Comparison of ENCODE assay signal across 14 cellular contexts in genomic region chr2:96409543-96410184, GRCh38.
DNase-seq lines count a peak whose midpoint lies in the region; ATAC-seq and TF ChIP-seq lines count a peak whose summit lies in the region.
"Had no signal": no experiment of that assay in that cellular context is flagged by ENCODE, and none has a peak within 500 bp of the region (broad histone marks: within the 10 kb centered on the region; RNA-seq: fewer than 3 reads in every experiment).

No MANE protein-coding gene starts in this region.

- H3K36me3 ChIP-seq in mammary epithelial cell (ENCODE audit: insufficient read depth, low read length) (no peaks in the 10 kb centered on the region), esophagus muscularis mucosa (no peaks in the 10 kb centered on the region)
- no peaks in the 10 kb centered on the region for H3K36me3 ChIP-seq in naive thymus-derived CD4-positive, alpha-beta T cell (ENCODE audit: control insufficient read depth in 2 of 3, insufficient read depth in 3 of 3, low read length in 3 of 3)

- CTCF ChIA-PET in mammary epithelial cell (lab: Charles Lee; ENCODE audit: low non-redundant PET) = no interaction called here
- CTCF ChIA-PET in naive thymus-derived CD4-positive, alpha-beta T cell (lab: Charles Lee) = interaction anchor here (0.6 to 3.4 kb wide), 3 partner anchors 97 to 227 kb away, joined by 4 to 34 read pairs (median 4); no protein-coding TSS in a partner anchor

- H2AFZ ChIP-seq in mammary epithelial cell (ENCODE audit: low read depth, low read length) = peak overlapping the region; percentile 42

- H3K4me3 Mint-ChIP-seq in naive thymus-derived CD4-positive, alpha-beta T cell = peak overlapping the region in 1 of 10 donors; percentile 3
- H3K4me3 Mint-ChIP-seq: activated T-cell treated with anti-CD3 and anti-CD28 coated beads, Interleukin-2, amount 50 U/mL, for 24 hours; stimulated activated naive CD8-positive, alpha-beta T cell treated with anti-CD3 and anti-CD28 coated beads, Interleukin-15, Interleukin-2, amounts not matched to agents 100 ng/mL and 50 ng/mL, for 24 hours had no signal

- no peak for ATAC-seq in naive thymus-derived CD4-positive, alpha-beta T cell
- no peak for ATAC-seq in omental fat pad (ENCODE audit: low FRiP score)

- WGBS in mammary epithelial cell (ENCODE audit: low coverage, missing lambda C conversion rate) = 45% methylated on average over 9 of the region's 13 CpGs
- 70% methylated on average over 13 of the region's 13 CpGs for whole genome bisulfite sequencing in esophagus muscularis mucosa

- H3K27ac ChIP-seq in mammary epithelial cell (ENCODE audit: insufficient read depth, low read depth, low read length) = no peak overlapping the region
- H3K27ac ChIP-seq in naive thymus-derived CD4-positive, alpha-beta T cell (ENCODE audit: low read depth, low read length) = no peak overlapping the region
- H3K27ac ChIP-seq in esophagus muscularis mucosa (replicated peaks in 1 of 4) = no peak overlapping the region

- POLR2A ChIA-PET in naive thymus-derived CD4-positive, alpha-beta T cell (lab: Charles Lee) = interaction anchor here (0.8 to 5.7 kb wide), 3 partner anchors 8 to 130 kb away, joined by 3 to 84 read pairs (median 11); partner anchors contain the start of genes ARID5A and NCAPH

- H3K4me1 ChIP-seq in mammary epithelial cell (ENCODE audit: insufficient read depth, low read length) = peaks cover 12% of the 10 kb centered on the region
- peaks cover 19 to 31% of the 10 kb centered on the region in 2 donors for H3K4me1 ChIP-seq in naive thymus-derived CD4-positive, alpha-beta T cell (ENCODE audit: control insufficient read depth in 2 of 2, insufficient read depth in 2 of 2, low read length in 2 of 2)
- H3K4me1 ChIP-seq in esophagus muscularis mucosa = peaks cover 13 to 24% (median 18%) of the 10 kb centered on the region in 4 donors

- H3K4me3 ChIP-seq in mammary epithelial cell (replicated peaks in 1 of 3; ENCODE audit: insufficient read depth in 1 of 3, low read depth in 2 of 3, low read length in 3 of 3) = no peak overlapping the region
- H3K4me3 ChIP-seq in naive thymus-derived CD4-positive, alpha-beta T cell (ENCODE audit: low read length) = no peak overlapping the region
- H3K4me3 ChIP-seq in esophagus muscularis mucosa = no peak overlapping the region
- H3K4me3 ChIP-seq: skin epidermis had no signal

- no peak overlapping the region for H3K9ac ChIP-seq in mammary epithelial cell (ENCODE audit: insufficient read depth, low read length)

- H3K36me3 Mint-ChIP-seq in naive thymus-derived CD4-positive, alpha-beta T cell = no peaks in the 10 kb centered on the region

- DNase-seq in DMS79 (lab: John Stamatoyannopoulos, UW) (peak; percentile 31), NCI-H2107 treated with DMSO at 0.1 percent for 48 hours (lab: John Stamatoyannopoulos, UW; ENCODE audit: unreplicated experiment) (peak; percentile 49), mammary epithelial cell (no peak), kidney glomerular epithelial cell (lab: John Stamatoyannopoulos, UW) (no peak), NCI-H510A treated with DMSO at 0.1 percent for 48 hours (lab: John Stamatoyannopoulos, UW) (no peak), esophagus muscularis mucosa (ENCODE audit: extremely low spot score) (no peak), omental fat pad (ENCODE audit: low spot score) (no peak)
- DNase-seq in naive thymus-derived CD4-positive, alpha-beta T cell = no peak
- DNase-seq: activated T-cell treated with anti-CD3 and anti-CD28 coated beads, Interleukin-2, amount 50 U/mL, for 24 hours; effector memory CD4-positive, alpha-beta T cell; Kasumi-1; kidney had no signal

- no peak for TF ChIP-seq EP300 in esophagus muscularis mucosa (IDR thresholded peaks at IDR 0.05)

- H3K9me3 ChIP-seq in mammary epithelial cell (replicated peaks; ENCODE audit: insufficient read depth, low read length) (no peaks in the 10 kb centered on the region), esophagus muscularis mucosa (no peaks in the 10 kb centered on the region)
- H3K9me3 ChIP-seq in naive thymus-derived CD4-positive, alpha-beta T cell (ENCODE audit: control insufficient read depth in 2 of 3, low read length in 3 of 3) = no peaks in the 10 kb centered on the region

- TF ChIP-seq CTCF in mammary epithelial cell (conservative IDR thresholded peaks at IDR 0.05 in 1 of 2, IDR thresholded peaks at IDR 0.05 in 1 of 2; ENCODE audit: extremely low read depth in 1 of 2, insufficient read depth in 1 of 2, low read depth in 1 of 2, low read length in 2 of 2) = no peak
- TF ChIP-seq CTCF in esophagus muscularis mucosa (IDR thresholded peaks at IDR 0.05) = no peak
- no peak for TF ChIP-seq CTCF in omental fat pad (IDR thresholded peaks at IDR 0.05)

- dilution Hi-C loops in mammary epithelial cell (cut with HindIII; ENCODE audit: low sequenced_read_pairs) = loop anchor here (5.0 kb wide), 1 partner anchor 58 kb away; no protein-coding TSS in a partner anchor

- no peaks in the 10 kb centered on the region for H3K79me2 ChIP-seq in mammary epithelial cell (ENCODE audit: insufficient read depth, low read length)

- no peak overlapping the region for H3K4me2 ChIP-seq in mammary epithelial cell (ENCODE audit: insufficient read depth, low read depth, low read length)

- H3K4me1 Mint-ChIP-seq in naive thymus-derived CD4-positive, alpha-beta T cell = peaks cover 18 to 51% (median 36%) of the 10 kb centered on the region in 7 donors

- no peaks in the 10 kb centered on the region for H3K27me3 Mint-ChIP-seq in naive thymus-derived CD4-positive, alpha-beta T cell
- H3K27me3 Mint-ChIP-seq: activated T-cell treated with anti-CD3 and anti-CD28 coated beads, Interleukin-2, amount 50 U/mL, for 24 hours; stimulated activated naive CD8-positive, alpha-beta T cell treated with anti-CD3 and anti-CD28 coated beads, Interleukin-15, Interleukin-2, amounts not matched to agents 100 ng/mL and 50 ng/mL, for 24 hours had no signal

- H3K27me3 ChIP-seq in mammary epithelial cell (ENCODE audit: insufficient read depth, low read length) (no peaks in the 10 kb centered on the region), esophagus muscularis mucosa (peaks cover 0 to 25% (median 0%) of the 10 kb centered on the region in 4 donors)
- H3K27me3 ChIP-seq in naive thymus-derived CD4-positive, alpha-beta T cell (ENCODE audit: control insufficient read depth in 2 of 2, insufficient read depth in 2 of 2, low read length in 2 of 2) = no peaks in the 10 kb centered on the region

- H4K20me1 ChIP-seq in mammary epithelial cell (ENCODE audit: insufficient read depth, low read length) = no peaks in the 10 kb centered on the region

- peak overlapping the region in 8 of 9 donors; percentile 91 to 100 (median 96) for H3K27ac Mint-ChIP-seq in naive thymus-derived CD4-positive, alpha-beta T cell
- H3K27ac Mint-ChIP-seq: stimulated activated naive CD8-positive, alpha-beta T cell treated with anti-CD3 and anti-CD28 coated beads, Interleukin-15, Interleukin-2, amounts not matched to agents 100 ng/mL and 50 ng/mL, for 24 hours had no signal

- intact Hi-C loops in mammary epithelial cell (cut with micrococcal nuclease) = no loop called here
- intact Hi-C loops in naive thymus-derived CD4-positive, alpha-beta T cell (cut with micrococcal nuclease) = loop anchor here (5.0 kb wide), 2 partner anchors 78 to 553 kb away; no protein-coding TSS in a partner anchor
- intact Hi-C loops in esophagus muscularis mucosa (cut with DNase I) = loop anchor here (5.0 kb wide), 1 partner anchor 143 kb away; no protein-coding TSS in a partner anchor

- TF ChIP-seq POLR2A in esophagus muscularis mucosa (IDR thresholded peaks at IDR 0.05; ENCODE audit: low read depth) = no peak

- in situ Hi-C loops in mammary epithelial cell (cut with MboI; ENCODE audit: low sequenced_read_pairs in 2 of 2) = loop anchor here (5.0 kb wide), 1 partner anchor 98 kb away; the partner anchor contains the start of gene NEURL3 (in 2 of the 2)

- H3K9me3 Mint-ChIP-seq in naive thymus-derived CD4-positive, alpha-beta T cell = peaks cover 0 to 2% (median 0%) of the 10 kb centered on the region in 11 donors
- H3K9me3 Mint-ChIP-seq: activated T-cell treated with anti-CD3 and anti-CD28 coated beads, Interleukin-2, amount 50 U/mL, for 24 hours; stimulated activated naive CD8-positive, alpha-beta T cell treated with anti-CD3 and anti-CD28 coated beads, Interleukin-15, Interleukin-2, amounts not matched to agents 100 ng/mL and 50 ng/mL, for 24 hours had no signal

- BruUV-seq in mammary epithelial cell (replicated peaks; lab: Mats Ljungman, UMichigan) = no TSS peak

Comparison
In these comparisons a context has a peak if more than half of its experiments do, and no peak if none do; other contexts are left out.
1. DNase-seq: peak in DMS79 (single experiment) and NCI-H2107 treated with DMSO at 0.1 percent for 48 hours (single experiment); none in mammary epithelial cell (single experiment), naive thymus-derived CD4-positive, alpha-beta T cell (0 of 9), kidney glomerular epithelial cell (single experiment), NCI-H510A treated with DMSO at 0.1 percent for 48 hours (single experiment), esophagus muscularis mucosa (single experiment) and omental fat pad (single experiment).